Comparison of ENCODE assay signal across 8 cellular contexts in the genomic region with DNA sequence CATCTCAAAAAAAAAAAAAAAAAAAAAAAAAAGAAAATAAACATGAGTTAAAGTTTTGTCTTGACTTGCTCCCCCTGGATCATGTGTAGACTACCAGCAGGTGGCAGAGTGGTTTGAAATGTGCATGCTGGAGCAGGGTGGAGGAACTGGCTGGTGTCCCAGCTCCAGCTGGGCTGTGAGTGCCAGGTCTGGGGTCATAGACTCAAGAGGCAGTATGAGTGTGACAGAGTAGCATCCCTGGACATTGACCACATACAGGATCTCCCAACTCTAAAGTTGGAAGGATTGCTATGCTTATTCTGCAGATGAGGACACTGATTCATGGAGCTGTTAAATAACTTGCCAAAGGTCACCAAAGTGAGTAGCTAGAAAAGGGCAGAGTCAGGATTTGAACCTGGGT.
DNase-seq lines count a peak whose midpoint lies in the region; ATAC-seq and TF ChIP-seq lines count a peak whose summit lies in the region.

No MANE protein-coding gene starts in this region.

- no peaks in the 10 kb centered on the region for H3K9me3 Mint-ChIP-seq in immature natural killer cell
- H3K9me3 Mint-ChIP-seq in activated T-helper 17 cell treated with anti-CD3 and anti-CD28 coated beads, Interleukin-2, amount 50 U/mL, for 72 hours, result no peaks in the 10 kb centered on the region

- H3K4me3 Mint-ChIP-seq in immature natural killer cell, result no peak overlapping the region
- H3K4me3 Mint-ChIP-seq in activated T-helper 17 cell treated with anti-CD3 and anti-CD28 coated beads, Interleukin-2, amount 50 U/mL, for 72 hours, result no peak overlapping the region

- TF ChIP-seq CTCF in AG10803 (conservative IDR thresholded peaks at IDR 0.05; ENCODE audit: low read length) (peak; percentile 40), HFF-Myc (IDR thresholded peaks at IDR 0.05; ENCODE audit: low read depth, low read length, missing control alignments) (peak; percentile 37)

- DNase-seq in AG10803 (ENCODE audit: low read depth) (peak; percentile 35), HFF-Myc (ENCODE audit: extremely low read depth, low read depth) (no peak), amygdala (lab: John Stamatoyannopoulos, UW) (peak in 40 of 56 donors; percentile 2 to 67 (median 28)), immature natural killer cell (peak in 2 of 3 donors; percentile 2 to 29), DMS153 (lab: John Stamatoyannopoulos, UW) (no peak), LoVo (ENCODE audit: low spot score) (no peak)

- ATAC-seq in GM21737 (IDR thresholded peaks at IDR 0.05; ENCODE audit: unreplicated experiment), result no peak
- ATAC-seq in activated T-helper 17 cell treated with anti-CD3 and anti-CD28 coated beads, Interleukin-2, amount 50 U/mL, for 72 hours (replicated peaks), result no peak

- H3K36me3 Mint-ChIP-seq in immature natural killer cell, result no peaks in the 10 kb centered on the region
- H3K36me3 Mint-ChIP-seq in activated T-helper 17 cell treated with anti-CD3 and anti-CD28 coated beads, Interleukin-2, amount 50 U/mL, for 72 hours (ENCODE audit: low read depth), result no peaks in the 10 kb centered on the region

- H3K4me3 ChIP-seq in AG10803 (ENCODE audit: low read length) (no peak overlapping the region), HFF-Myc (replicated peaks; ENCODE audit: low read depth, low read length) (no peak overlapping the region)

- H3K27me3 Mint-ChIP-seq in immature natural killer cell (ENCODE audit: low read depth in 3 of 3), result peaks cover 0 to 5% (median 0%) of the 10 kb centered on the region in 3 donors
- no peaks in the 10 kb centered on the region for H3K27me3 Mint-ChIP-seq in activated T-helper 17 cell treated with anti-CD3 and anti-CD28 coated beads, Interleukin-2, amount 50 U/mL, for 72 hours

- H3K27ac Mint-ChIP-seq in immature natural killer cell, result peak overlapping the region in 1 of 6 donors; percentile 3
- H3K27ac Mint-ChIP-seq in activated T-helper 17 cell treated with anti-CD3 and anti-CD28 coated beads, Interleukin-2, amount 50 U/mL, for 72 hours, result no peak overlapping the region

- peaks cover 0 to 2% of the 10 kb centered on the region in 2 donors for H3K4me1 Mint-ChIP-seq in immature natural killer cell
- H3K4me1 Mint-ChIP-seq in activated T-helper 17 cell treated with anti-CD3 and anti-CD28 coated beads, Interleukin-2, amount 50 U/mL, for 72 hours, result no peaks in the 10 kb centered on the region

Comparison
In these comparisons a context has a peak if more than half of its experiments do, and no peak if none do; other contexts are left out.
1. DNase-seq: peak in AG10803 (single experiment), amygdala (40 of 56) and immature natural killer cell (2 of 3); none in HFF-Myc (single experiment), DMS153 (single experiment) and LoVo (single experiment).